Comparison of ENCODE assay signal across 22 cellular contexts in the genomic region with DNA sequence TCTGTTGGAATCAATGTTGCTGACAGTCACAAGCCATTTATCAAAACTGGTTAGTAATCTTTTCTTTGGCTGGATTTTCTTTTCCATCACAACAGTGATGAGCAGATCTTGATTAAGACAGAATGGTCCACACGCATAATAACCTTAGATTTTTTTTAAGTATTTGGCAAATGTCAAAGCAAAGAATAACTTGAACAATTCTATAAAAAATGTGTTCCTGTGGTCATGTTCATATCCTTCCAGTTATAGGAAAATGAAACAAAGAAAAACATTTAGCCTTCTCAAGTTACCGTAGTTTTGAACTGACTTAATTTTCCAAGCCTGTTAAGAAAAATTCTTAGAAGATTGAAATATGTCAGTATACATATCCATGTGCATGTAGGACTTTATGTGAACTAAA.
DNase-seq lines count a peak whose midpoint lies in the region; ATAC-seq and TF ChIP-seq lines count a peak whose summit lies in the region.
"Had no signal": no experiment of that assay in that cellular context is flagged by ENCODE, and none has a peak within 500 bp of the region (broad histone marks: within the 10 kb centered on the region; RNA-seq: fewer than 3 reads in every experiment).

No MANE protein-coding gene starts in this region.

- POLR2A ChIA-PET in GM10248 (lab: Yijun Ruan, JAX): no interaction called here

- H3K36me3 ChIP-seq in left ventricle myocardium inferior (no peaks in the 10 kb centered on the region), osteoblast (ENCODE audit: insufficient read depth, low read length) (no peaks in the 10 kb centered on the region)

- H3K4me2 ChIP-seq in osteoblast (ENCODE audit: insufficient read depth, low read length): peak overlapping the region; percentile 23
- H3K4me2 ChIP-seq: KMS-11 had no signal

- H3K4me3 ChIP-seq in left ventricle myocardium inferior (no peak overlapping the region), choroid plexus epithelial cell (ENCODE audit: low read depth, low read length) (no peak overlapping the region), osteoblast (ENCODE audit: insufficient read depth, low read length) (no peak overlapping the region)

- H3K27me3 ChIP-seq in left ventricle myocardium inferior (ENCODE audit: low read depth) (peaks cover 5% of the 10 kb centered on the region), osteoblast (ENCODE audit: insufficient read depth, low read length) (no peaks in the 10 kb centered on the region)

- peaks cover 0 to 22% of the 10 kb centered on the region in 2 donors for H3K9me3 Mint-ChIP-seq in activated naive CD4-positive, alpha-beta T cell treated with anti-CD3 and anti-CD28 coated beads, Interleukin-2, amount 50 U/mL, for 72 hours
- H3K9me3 Mint-ChIP-seq: CD8-positive, alpha-beta T cell had no signal

- TF ChIP-seq CTCF in left ventricle myocardium inferior (IDR thresholded peaks at IDR 0.05; ENCODE audit: borderline replicate concordance) (no peak), choroid plexus epithelial cell (conservative IDR thresholded peaks at IDR 0.05; ENCODE audit: low read depth, low read length) (no peak), osteoblast (IDR thresholded peaks at IDR 0.05; ENCODE audit: extremely low read depth, low read depth, low read length) (no peak), GM10248 (IDR thresholded peaks at IDR 0.05; ENCODE audit: control extremely low read depth, extremely low read depth, low read depth, missing control alignments) (no peak)

- DNase-seq in left ventricle myocardium inferior: no peak
- no peak for DNase-seq in left ventricle myocardium superior
- peak; percentile 7 for DNase-seq in choroid plexus epithelial cell (ENCODE audit: low read depth)
- no peak for DNase-seq in osteoblast (ENCODE audit: insufficient read length, low spot score, missing footprints)
- DNase-seq in GM10248 (ENCODE audit: extremely low spot score): no peak
- no peak for DNase-seq in activated naive CD4-positive, alpha-beta T cell treated with anti-CD3 and anti-CD28 coated beads, Interleukin-2, amount 50 U/mL, for 72 hours (ENCODE audit: low spot score in 2 of 2)
- no peak for DNase-seq in NCI-H2029 treated with DMSO at 0.1 percent for 48 hours (lab: John Stamatoyannopoulos, UW)
- DNase-seq: Caco-2; CD8-positive, alpha-beta T cell; DMS79; GF-D8; IMR-90; MM.1S; NCI-H2081; NCI-H2227 treated with DMSO at 0.1 percent for 48 hours; NCI-H526 treated with DMSO at 0.1 percent for 48 hours; SHP77 had no signal

- peaks cover 4 to 13% of the 10 kb centered on the region in 2 donors for H3K36me3 Mint-ChIP-seq in activated naive CD4-positive, alpha-beta T cell treated with anti-CD3 and anti-CD28 coated beads, Interleukin-2, amount 50 U/mL, for 72 hours
- H3K36me3 Mint-ChIP-seq: CD8-positive, alpha-beta T cell had no signal

- CTCF ChIA-PET in GM10248 (lab: Yijun Ruan, JAX): no interaction called here

- no peak overlapping the region for H3K27ac Mint-ChIP-seq in activated naive CD4-positive, alpha-beta T cell treated with anti-CD3 and anti-CD28 coated beads, Interleukin-2, amount 50 U/mL, for 72 hours
- H3K27ac Mint-ChIP-seq: B cell; CD8-positive, alpha-beta T cell had no signal

- H3K4me1 ChIP-seq in left ventricle myocardium inferior (no peaks in the 10 kb centered on the region), osteoblast (ENCODE audit: insufficient read depth, low read length) (no peaks in the 10 kb centered on the region)
- H3K4me1 ChIP-seq: Caco-2 had no signal

- no peaks in the 10 kb centered on the region for H3K79me2 ChIP-seq in osteoblast (ENCODE audit: insufficient read depth, low read length)

- H3K9me3 ChIP-seq in left ventricle myocardium inferior (replicated peaks): no peaks in the 10 kb centered on the region
- H3K9me3 ChIP-seq in osteoblast (ENCODE audit: low read depth, low read length): no peaks in the 10 kb centered on the region
- H3K9me3 ChIP-seq: Caco-2 had no signal

- intact Hi-C loops in left ventricle myocardium inferior (cut with micrococcal nuclease): no loop called here
- intact Hi-C loops in left ventricle myocardium superior (cut with micrococcal nuclease): no loop called here

- no peak for ATAC-seq in left ventricle myocardium superior
- ATAC-seq in activated naive CD4-positive, alpha-beta T cell treated with anti-CD3 and anti-CD28 coated beads, Interleukin-2, amount 50 U/mL, for 72 hours: no peak
- ATAC-seq: CD8-positive, alpha-beta T cell; HCT116 had no signal

- H3K27ac ChIP-seq in left ventricle myocardium inferior (replicated peaks) (peak overlapping the region; percentile 10), osteoblast (ENCODE audit: low read depth, low read length) (no peak overlapping the region)
- H3K27ac ChIP-seq: C4-2B, KMS-11, RWPE1 had no signal

- H2AFZ ChIP-seq in osteoblast (ENCODE audit: low read length): no peak overlapping the region

- H4K20me1 ChIP-seq in osteoblast (ENCODE audit: insufficient read depth, low read length): no peaks in the 10 kb centered on the region
